27 cellular contexts compared by ENCODE assay signal in the genomic region with DNA sequence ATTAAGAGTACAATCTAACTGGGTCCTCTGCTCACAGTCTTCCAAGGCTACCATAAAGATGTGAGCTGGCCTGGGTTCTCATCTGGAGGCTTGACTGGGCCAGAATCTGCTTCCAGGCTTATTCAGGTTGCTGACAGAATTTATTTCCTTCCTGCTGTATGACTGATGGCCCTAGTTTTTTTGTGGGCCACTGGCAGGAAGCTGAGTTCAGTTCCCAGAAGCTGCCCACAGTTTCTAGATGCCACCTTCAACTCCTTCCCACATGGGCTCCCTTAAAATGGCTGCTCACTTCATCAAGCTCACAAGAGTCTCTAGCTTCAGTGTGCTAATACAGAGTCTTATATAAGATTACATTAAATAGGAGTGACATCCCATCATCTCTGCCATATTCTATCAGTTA.
"Had no signal": no experiment of that assay in that cellular context is flagged by ENCODE, and none has a peak within 500 bp of the region (broad histone marks: within the 10 kb centered on the region; RNA-seq: fewer than 3 reads in every experiment).

No MANE protein-coding gene starts in this region.

- H3K9me3 ChIP-seq: heart left ventricle, psoas muscle, sigmoid colon, stomach, thyroid gland, upper lobe of left lung, vagina had no signal

- ATAC-seq: esophagus mucosa; heart left ventricle; left colon; naive thymus-derived CD4-positive, alpha-beta T cell; psoas muscle had no signal

- H3K4me1 ChIP-seq: heart left ventricle, neural progenitor cell, parathyroid adenoma, psoas muscle, sigmoid colon, stomach, thyroid gland, upper lobe of left lung, vagina had no signal

- H3K4me3 ChIP-seq: heart left ventricle, neural progenitor cell, psoas muscle, sigmoid colon, smooth muscle cell, stomach, thyroid gland, upper lobe of left lung, vagina had no signal

- H3K4me3 Mint-ChIP-seq: activated B cell treated with CpG ODN at 0.5 μM for 24 hours; central memory CD8-positive, alpha-beta T cell; dendritic cell treated with granulocyte-macrophage colony-stimulating factor and Interleukin-4, amounts not matched to agents 40 ng/mL and 50 ng/mL, for 4 days; endodermal cell; immature natural killer cell; mesothelial cell of epicardium; naive thymus-derived CD4-positive, alpha-beta T cell; neural progenitor cell; T-helper 2 cell treated with Interferon-gamma antibody and Interleukin-4, amounts not matched to agents 5 μg/mL and 100 μg/mL, for 36 hours had no signal

- H3K4me1 Mint-ChIP-seq: activated B cell treated with CpG ODN at 0.5 μM for 24 hours; central memory CD8-positive, alpha-beta T cell; endodermal cell; immature natural killer cell; neural progenitor cell had no signal

- H3K27me3 Mint-ChIP-seq: dendritic cell treated with granulocyte-macrophage colony-stimulating factor and Interleukin-4, amounts not matched to agents 40 ng/mL and 50 ng/mL, for 4 days had no signal

- H3K27ac Mint-ChIP-seq: activated B cell treated with CpG ODN at 0.5 μM for 24 hours; activated T-helper 2 cell treated with anti-CD3 and anti-CD28 coated beads, Interferon-gamma antibody, Interleukin-2, Interleukin-4, amounts not matched to agents 10 μg/mL and 5 μg/mL and 100 μg/mL, durations not matched to agents 14 hours and 24 hours and 36 hours; dendritic cell treated with granulocyte-macrophage colony-stimulating factor and Interleukin-4, amounts not matched to agents 40 ng/mL and 50 ng/mL, for 4 days; endodermal cell; immature natural killer cell; mesothelial cell of epicardium; naive thymus-derived CD4-positive, alpha-beta T cell; neural progenitor cell; T-helper 2 cell treated with Interferon-gamma antibody and Interleukin-4, amounts not matched to agents 5 μg/mL and 100 μg/mL, for 36 hours had no signal

- H3K9me3 Mint-ChIP-seq: activated B cell treated with CpG ODN at 0.5 μM for 24 hours; activated T-helper 2 cell treated with anti-CD3 and anti-CD28 coated beads, Interferon-gamma antibody, Interleukin-2, Interleukin-4, amounts not matched to agents 10 μg/mL and 5 μg/mL and 100 μg/mL, durations not matched to agents 14 hours and 24 hours and 36 hours; central memory CD8-positive, alpha-beta T cell; dendritic cell treated with granulocyte-macrophage colony-stimulating factor and Interleukin-4, amounts not matched to agents 40 ng/mL and 50 ng/mL, for 4 days; endodermal cell; mesothelial cell of epicardium; neural progenitor cell; T-helper 2 cell treated with Interferon-gamma antibody and Interleukin-4, amounts not matched to agents 5 μg/mL and 100 μg/mL, for 36 hours had no signal

- DNase-seq: activated B cell treated with CpG ODN at 0.5 μM for 24 hours; activated T-cell treated with anti-CD3 and anti-CD28 coated beads, Interleukin-2, amount 50 U/mL, for 1 hour; endodermal cell; foreskin fibroblast; heart left ventricle; hypothalamus; immature natural killer cell; kidney; left colon; naive thymus-derived CD4-positive, alpha-beta T cell; occipital lobe; psoas muscle; sigmoid colon; stimulated activated CD4-positive, alpha-beta T cell treated with anti-CD3 and anti-CD28 coated beads, Interleukin-2, amount 100 ng/mL, for 48 hours; stomach; thyroid gland; upper lobe of left lung had no signal

- H3K36me3 Mint-ChIP-seq: immature natural killer cell, mesothelial cell of epicardium, neural progenitor cell had no signal

- H3K36me3 ChIP-seq: heart left ventricle, neural progenitor cell, sigmoid colon, stomach, thyroid gland, upper lobe of left lung, vagina had no signal
